ENCODE assay signal across 8 cellular contexts in genomic region chr11:66052664-66052982, GRCh38. TPM values are rescaled to one million over a fixed set of nuclear protein-coding genes. Genes with fewer than 3 reads are reported as not detected.
DNase-seq lines count a peak whose midpoint lies in the region; ATAC-seq and TF ChIP-seq lines count a peak whose summit lies in the region.

No MANE protein-coding gene starts in this region.

- H3K27me3 ChIP-seq in RWPE2 (ENCODE audit: insufficient read depth, poor library complexity, severe bottlenecking): no peaks in the 10 kb centered on the region
- peaks cover 0 to 20% (median 3%) of the 10 kb centered on the region in 4 donors for H3K27me3 ChIP-seq in esophagus squamous epithelium
- no peaks in the 10 kb centered on the region for H3K27me3 ChIP-seq in prostate gland (replicated peaks; ENCODE audit: insufficient read depth)

- TF ChIP-seq CTCF in RWPE2 (IDR thresholded peaks at IDR 0.05; ENCODE audit: poor library complexity, severe bottlenecking) (no peak), esophagus squamous epithelium (IDR thresholded peaks at IDR 0.05) (no peak), prostate gland (IDR thresholded peaks at IDR 0.05) (no peak)

- H3K9me3 ChIP-seq in ES-I3 (ENCODE audit: control insufficient read depth, insufficient read depth, low read length) (no peaks in the 10 kb centered on the region), RWPE2 (ENCODE audit: severe bottlenecking) (no peaks in the 10 kb centered on the region), esophagus squamous epithelium (no peaks in the 10 kb centered on the region), prostate gland (no peaks in the 10 kb centered on the region)

- DNase-seq in RWPE2 (ENCODE audit: low spot score) (no peak), esophagus squamous epithelium (lab: John Stamatoyannopoulos, UW) (no peak), prostate gland (ENCODE audit: low spot score) (no peak), COLO829 (ENCODE audit: low spot score) (no peak), SK-N-DZ (ENCODE audit: low spot score) (no peak)
- no peak for DNase-seq in stimulated activated CD4-positive, alpha-beta T cell treated with anti-CD3 and anti-CD28 coated beads, Interleukin-2, amount 100 ng/mL, for 24 hours

- no peak for ATAC-seq in RWPE2 (ENCODE audit: low read depth)
- no peak for ATAC-seq in HG03135 (IDR thresholded peaks at IDR 0.05; ENCODE audit: unreplicated experiment)

- peak overlapping the region; percentile 93 for H3K9ac ChIP-seq in ES-I3 (ENCODE audit: low read depth, low read length)

- peaks cover 12% of the 10 kb centered on the region; the same call in 1 of the 2 replicates for H3K4me1 ChIP-seq in ES-I3 (ENCODE audit: insufficient read depth, low read length)
- H3K4me1 ChIP-seq in RWPE2 (ENCODE audit: insufficient read depth, poor library complexity, severe bottlenecking): peaks cover 14% of the 10 kb centered on the region
- H3K4me1 ChIP-seq in esophagus squamous epithelium: peaks cover 15 to 53% (median 18%) of the 10 kb centered on the region in 3 donors
- H3K4me1 ChIP-seq in prostate gland (replicated peaks): peaks cover 7% of the 10 kb centered on the region

- H3K36me3 ChIP-seq in ES-I3 (ENCODE audit: insufficient read depth, low read length): peaks cover 20% of the 10 kb centered on the region
- peaks cover 50% of the 10 kb centered on the region for H3K36me3 ChIP-seq in RWPE2 (ENCODE audit: low read depth)
- H3K36me3 ChIP-seq in esophagus squamous epithelium: peaks cover 18 to 46% (median 29%) of the 10 kb centered on the region in 3 donors
- peaks cover 5 to 10% of the 10 kb centered on the region in 2 donors for H3K36me3 ChIP-seq in prostate gland

- TF ChIP-seq POLR2A in esophagus squamous epithelium (IDR thresholded peaks at IDR 0.05) (no peak), prostate gland (IDR thresholded peaks at IDR 0.05) (no peak)

- H3K27ac ChIP-seq in RWPE2 (ENCODE audit: poor library complexity, severe bottlenecking) (peak overlapping the region; percentile 71), esophagus squamous epithelium (peak overlapping the region; percentile 87 to 92 (median 92)), prostate gland (peak overlapping the region; percentile 87 to 94)

- intact Hi-C loops in esophagus squamous epithelium (cut with DNase I) (no loop called here), prostate gland (cut with DNase I) (no loop called here)

- peak overlapping the region; percentile 88 for H3K4me3 ChIP-seq in RWPE2 (ENCODE audit: severe bottlenecking)
- peak overlapping the region; percentile 88 to 99 (median 94) for H3K4me3 ChIP-seq in esophagus squamous epithelium
- peak overlapping the region; percentile 69 to 73 for H3K4me3 ChIP-seq in prostate gland

- 1 to 4% methylated on average over 16 to 17 of the region's 17 CpGs for WGBS in esophagus squamous epithelium, 2 donors
- WGBS in prostate gland: 1% methylated on average over 17 of the region's 17 CpGs

RNA-seq across cellular contexts. Expression of gene SF3B2, which starts 0.5 kb away (rescaled TPM):
- total RNA-seq in esophagus squamous epithelium (100 to 1,000 TPM in 1 of 4 donors, 10 to 100 TPM in 3; 87.8 to 112 (median 93.5) TPM), prostate gland (100 to 1,000 TPM; 130 to 212 TPM)
- 164 and 178 TPM in 2 replicates for polyA plus RNA-seq in SK-N-DZ (2014; cell fraction: cytosol; rRNA removed)
- polyA plus RNA-seq in SK-N-DZ (2014; cell fraction: nucleus; rRNA removed): 157 and 172 TPM in 2 replicates

RNA-seq across cellular contexts. Expression of gene GAL3ST3, which starts 3.7 kb away (rescaled TPM):
- total RNA-seq in esophagus squamous epithelium (not detected), prostate gland (1 to 10 TPM; 2.3 to 4.3 TPM)
- 7.4 and 9.0 TPM in 2 replicates for polyA plus RNA-seq in SK-N-DZ (2014; cell fraction: cytosol; rRNA removed)
- 12.0 and 12.5 TPM in 2 replicates for polyA plus RNA-seq in SK-N-DZ (2014; cell fraction: nucleus; rRNA removed)

RNA-seq across cellular contexts. Expression of gene PACS1, which starts 17.4 kb away (rescaled TPM):
- total RNA-seq in esophagus squamous epithelium (10 to 100 TPM; 17.9 to 37.6 (median 25.4) TPM), prostate gland (100 to 1,000 TPM in 1 of 2 donors, 10 to 100 TPM in 1; 51.9 to 107 TPM)
- 5.9 and 6.4 TPM in 2 replicates for polyA plus RNA-seq in SK-N-DZ (2014; cell fraction: cytosol; rRNA removed)
- 3.2 and 7.8 TPM in 2 replicates for polyA plus RNA-seq in SK-N-DZ (2014; cell fraction: nucleus; rRNA removed)

RNA-seq across cellular contexts. Expression of gene CATSPER1, which starts 26.3 kb away (rescaled TPM):
- not detected for total RNA-seq in esophagus squamous epithelium
- under 1 TPM in 1 of 2 donors, not detected in 1; 0.85 TPM for total RNA-seq in prostate gland
- polyA plus RNA-seq in SK-N-DZ (2014; cell fraction: cytosol; rRNA removed): not detected in 2 replicates
- polyA plus RNA-seq in SK-N-DZ (2014; cell fraction: nucleus; rRNA removed): not detected in 2 replicates

RNA-seq across cellular contexts. Expression of gene CST6, which starts 40.8 kb away (rescaled TPM):
- 10 to 100 TPM; 14.6 to 58.5 (median 15.1) TPM for total RNA-seq in esophagus squamous epithelium
- total RNA-seq in prostate gland: 1 to 10 TPM in 1 of 2 donors, under 1 TPM in 1; 0.36 to 6.5 TPM
- not detected in 2 replicates for polyA plus RNA-seq in SK-N-DZ (2014; cell fraction: cytosol; rRNA removed)
- not detected in 2 replicates for polyA plus RNA-seq in SK-N-DZ (2014; cell fraction: nucleus; rRNA removed)
